11 cellular contexts compared by ENCODE assay signal in the genomic region with DNA sequence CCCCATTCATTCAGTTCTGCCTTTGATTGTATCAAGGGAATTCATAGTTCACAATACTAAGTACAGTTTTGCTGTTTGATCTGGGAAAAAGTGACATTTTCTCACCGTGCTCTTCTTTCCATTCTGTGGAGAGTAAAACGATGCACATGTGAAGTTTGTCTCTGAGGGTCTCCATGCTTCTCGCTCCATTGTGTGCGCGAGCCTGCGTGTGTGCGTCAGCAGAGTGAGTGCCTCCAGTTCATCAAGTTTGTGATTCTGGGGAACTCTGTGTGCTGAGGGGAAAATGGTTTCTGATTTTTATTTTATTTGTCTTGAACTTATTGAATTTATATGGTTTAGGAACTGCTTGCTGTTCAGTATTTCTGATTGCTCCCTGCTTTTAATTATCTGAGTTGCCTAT. TPM values are rescaled to one million over a fixed set of nuclear protein-coding genes. Genes with fewer than 3 reads are reported as not detected.
DNase-seq lines count a peak whose midpoint lies in the region; ATAC-seq, FAIRE-seq and TF ChIP-seq lines count a peak whose summit lies in the region.
"Had no signal": no experiment of that assay in that cellular context is flagged by ENCODE, and none has a peak within 500 bp of the region (broad histone marks: within the 10 kb centered on the region; RNA-seq: fewer than 3 reads in every experiment).

No MANE protein-coding gene starts in this region.

- H3K79me2 ChIP-seq in astrocyte (ENCODE audit: insufficient read depth, low read length) = no peaks in the 10 kb centered on the region

- no peaks in the 10 kb centered on the region for H4K20me1 ChIP-seq in astrocyte (ENCODE audit: insufficient read depth, low read length)

- H3K4me3 Mint-ChIP-seq in astrocyte (ENCODE audit: unreplicated experiment) = peak overlapping the region; percentile 98
- H3K4me3 Mint-ChIP-seq in neural crest cell = peak overlapping the region; percentile 98

- peak overlapping the region; percentile 59 for H3K27ac Mint-ChIP-seq in astrocyte (ENCODE audit: unreplicated experiment)
- H3K27ac Mint-ChIP-seq in neural crest cell (ENCODE audit: unreplicated experiment) = peak overlapping the region; percentile 96

- no peak for TF ChIP-seq CTCF in GM12864 (IDR thresholded peaks at IDR 0.05; ENCODE audit: low read depth, low read length, missing control alignments)
- TF ChIP-seq CTCF in astrocyte (IDR thresholded peaks at IDR 0.05; ENCODE audit: insufficient read depth, low read depth, low read length) = no peak
- no peak for TF ChIP-seq CTCF in neural crest cell (conservative IDR thresholded peaks at IDR 0.05)

- no peak overlapping the region for H3K27ac ChIP-seq in astrocyte (ENCODE audit: low read depth, low read length)
- H3K27ac ChIP-seq: tibial nerve had no signal

- peaks cover 7% of the 10 kb centered on the region for H3K4me1 ChIP-seq in astrocyte (ENCODE audit: insufficient read depth, low read length)

- H3K9me3 ChIP-seq in astrocyte (ENCODE audit: insufficient read depth, low read depth, low read length) = no peaks in the 10 kb centered on the region
- H3K9me3 ChIP-seq: spleen, tibial nerve had no signal

- H3K4me1 Mint-ChIP-seq in astrocyte (ENCODE audit: low read depth, unreplicated experiment) = peaks cover 17% of the 10 kb centered on the region
- peaks cover 49% of the 10 kb centered on the region for H3K4me1 Mint-ChIP-seq in neural crest cell

- DNase-seq in GM12864 (ENCODE audit: low read depth) (no peak), KBM-7 (peak; percentile 56), astrocyte (ENCODE audit: low read depth) (no peak), neural crest cell (ENCODE audit: low read depth, low spot score) (peak; percentile 8), ecto neural progenitor cell (ENCODE audit: low spot score) (no peak), H4 (ENCODE audit: low spot score) (no peak), NCI-H2227 (lab: John Stamatoyannopoulos, UW; ENCODE audit: unreplicated experiment) (no peak)
- DNase-seq: NCI-H1436 treated with DMSO at 0.1 percent for 48 hours, spleen had no signal

- H3K9me3 Mint-ChIP-seq in astrocyte (ENCODE audit: unreplicated experiment) (no peaks in the 10 kb centered on the region), neural crest cell (no peaks in the 10 kb centered on the region)

- H3K27me3 Mint-ChIP-seq in astrocyte (ENCODE audit: low read depth, unreplicated experiment) (no peaks in the 10 kb centered on the region), neural crest cell (ENCODE audit: low read depth) (peaks cover 2% of the 10 kb centered on the region)

- no peaks in the 10 kb centered on the region for H3K36me3 ChIP-seq in astrocyte (ENCODE audit: insufficient read depth, low read length)
- H3K36me3 ChIP-seq: spleen, tibial nerve had no signal

- no peaks in the 10 kb centered on the region for H3K27me3 ChIP-seq in astrocyte (ENCODE audit: insufficient read depth, low read length)

- ATAC-seq in HG03095 (IDR thresholded peaks at IDR 0.05; ENCODE audit: unreplicated experiment) = no peak

- H3K4me3 ChIP-seq in GM12864 (ENCODE audit: low read depth, low read length) (peak overlapping the region; percentile 90), astrocyte (ENCODE audit: insufficient read depth, low read depth, low read length) (no peak overlapping the region)
- H3K4me3 ChIP-seq: tibial nerve had no signal

- in situ Hi-C loops in KBM-7 (cut with MboI; ENCODE audit: low pct_unique_long_range_greater_than_20kb, low sequenced_read_pairs) = no loop called here

- no peak for FAIRE-seq in astrocyte (lab: Jason Lieb, UNC)

- no peak overlapping the region for H2AFZ ChIP-seq in astrocyte (ENCODE audit: low read depth, low read length)

- H3K9ac ChIP-seq in astrocyte (ENCODE audit: low read length) = no peak overlapping the region

- peak overlapping the region; percentile 23 for H3K4me2 ChIP-seq in astrocyte (ENCODE audit: low read length)

- H3K36me3 Mint-ChIP-seq in astrocyte (ENCODE audit: low read depth, unreplicated experiment) (peaks cover 4% of the 10 kb centered on the region), neural crest cell (ENCODE audit: low read depth) (peaks cover 12% of the 10 kb centered on the region)

RNA-seq across cellular contexts. Expression of gene STK26, which starts 2.0 kb away (rescaled TPM):
- 64.7 and 69.4 TPM in 2 replicates for total RNA-seq in astrocyte
- 65.0 and 66.1 TPM in 2 replicates for total RNA-seq in neural crest cell
- 31.5 and 32.5 TPM in 2 replicates for total RNA-seq in H4 (2014; rRNA removed; shearing (Covaris generic))

Comparison
In these comparisons a context has a peak if more than half of its experiments do, and no peak if none do; other contexts are left out.
1. DNase-seq: peak in KBM-7 (single experiment) and neural crest cell (single experiment); none in GM12864 (single experiment), astrocyte (single experiment), ecto neural progenitor cell (single experiment), H4 (single experiment) and NCI-H2227 (single experiment).